Comparison of ENCODE assay signal across 8 cellular contexts in genomic region chr10:114042895-114043531, GRCh38. TPM values are rescaled to one million over a fixed set of nuclear protein-coding genes. Genes with fewer than 3 reads are reported as not detected.
DNase-seq lines count a peak whose midpoint lies in the region; TF ChIP-seq lines count a peak whose summit lies in the region.

No MANE protein-coding gene starts in this region.

- H3K27me3 Mint-ChIP-seq in IgD-negative memory B cell: peaks cover 33% of the 10 kb centered on the region

- no peak for TF ChIP-seq CTCF in osteoblast (IDR thresholded peaks at IDR 0.05; ENCODE audit: extremely low read depth, low read depth, low read length)

- H3K27ac ChIP-seq in osteoblast (ENCODE audit: low read depth, low read length): no peak overlapping the region

- DNase-seq in CD1c-positive myeloid dendritic cell (ENCODE audit: extremely low spot score) (peak; percentile 47), head of caudate nucleus (peak in 41 of 42 donors; percentile 27 to 85 (median 68)), osteoblast (ENCODE audit: insufficient read length, low spot score, missing footprints) (no peak), mesenteric fat pad (ENCODE audit: low spot score) (no peak)
- peak; percentile 18 for DNase-seq in activated CD8-positive, alpha-beta memory T cell treated with anti-CD3 and anti-CD28 coated beads, Interleukin-2, amount 50 U/mL, for 4 hours
- DNase-seq in activated CD4-positive, CD25-positive, alpha-beta regulatory T cell (lab: John Stamatoyannopoulos, UW): no peak

- intact Hi-C loops in head of caudate nucleus (cut with DNase I): no loop called here

- TF ChIP-seq POLR2A in GM19193 (IDR thresholded peaks at IDR 0.05; ENCODE audit: extremely low read depth, insufficient read depth, insufficient read length): peak; percentile 46

- no peaks in the 10 kb centered on the region for H3K4me1 ChIP-seq in osteoblast (ENCODE audit: insufficient read depth, low read length)

- no peak overlapping the region for H3K4me2 ChIP-seq in osteoblast (ENCODE audit: insufficient read depth, low read length)

- peaks cover 73% of the 10 kb centered on the region for H3K27me3 ChIP-seq in osteoblast (ENCODE audit: insufficient read depth, low read length)

- no peaks in the 10 kb centered on the region for H3K36me3 ChIP-seq in osteoblast (ENCODE audit: insufficient read depth, low read length)

- H4K20me1 ChIP-seq in osteoblast (ENCODE audit: insufficient read depth, low read length): no peaks in the 10 kb centered on the region

- H3K4me3 ChIP-seq in osteoblast (ENCODE audit: insufficient read depth, low read length): no peak overlapping the region

- no peaks in the 10 kb centered on the region for H3K79me2 ChIP-seq in osteoblast (ENCODE audit: insufficient read depth, low read length)

- H3K36me3 Mint-ChIP-seq in IgD-negative memory B cell: no peaks in the 10 kb centered on the region

- peaks cover 5 to 12% (median 10%) of the 10 kb centered on the region in 3 donors for H3K4me1 Mint-ChIP-seq in IgD-negative memory B cell

- no peaks in the 10 kb centered on the region for H3K9me3 ChIP-seq in osteoblast (ENCODE audit: low read depth, low read length)

- H3K27ac Mint-ChIP-seq in IgD-negative memory B cell: peak overlapping the region in 2 of 3 donors; percentile 34 to 63

- peaks cover 0 to 4% (median 0%) of the 10 kb centered on the region in 3 donors for H3K9me3 Mint-ChIP-seq in IgD-negative memory B cell

- peak overlapping the region; percentile 56 for H2AFZ ChIP-seq in osteoblast (ENCODE audit: low read length)

- H3K4me3 Mint-ChIP-seq in IgD-negative memory B cell: peak overlapping the region; percentile 2 to 91 (median 86)

RNA-seq across cellular contexts. Expression of gene ADRB1, which starts 0.7 kb away (rescaled TPM):
- polyA plus RNA-seq in IgD-negative memory B cell: not detected
- not detected in 2 replicates for total RNA-seq in osteoblast
- total RNA-seq in mesenteric fat pad: 14.1 TPM

Comparison
In these comparisons a context has a peak if more than half of its experiments do, and no peak if none do; other contexts are left out.
1. DNase-seq: peak in CD1c-positive myeloid dendritic cell (single experiment), activated CD8-positive, alpha-beta memory T cell treated with anti-CD3 and anti-CD28 coated beads, Interleukin-2, amount 50 U/mL, for 4 hours (single experiment) and head of caudate nucleus (41 of 42); none in osteoblast (single experiment), mesenteric fat pad (single experiment) and activated CD4-positive, CD25-positive, alpha-beta regulatory T cell (0 of 4).
2. RNA of gene ADRB1, which starts 0.7 kb away (total RNA-seq): 14.1 TPM in mesenteric fat pad (single experiment); not detected in osteoblast; every median in the first group is over 10 times any median in the second.